ENCODE assay signal across 12 cellular contexts in genomic region chr18:75358928-75359327, GRCh38.
"Had no signal": no experiment of that assay in that cellular context is flagged by ENCODE, and none has a peak within 500 bp of the region (broad histone marks: within the 10 kb centered on the region; RNA-seq: fewer than 3 reads in every experiment).

No MANE protein-coding gene starts in this region.

- H3K36me3 Mint-ChIP-seq: natural killer cell had no signal

- ATAC-seq: natural killer cell; stimulated activated naive CD8-positive, alpha-beta T cell treated with anti-CD3 and anti-CD28 coated beads, Interleukin-15, amount 100 ng/mL, for 72 hours had no signal

- DNase-seq: activated CD4-positive, alpha-beta T cell treated with anti-CD3 and anti-CD28 coated beads, Interleukin-2, amount 50 U/mL, for 1 hour; activated CD8-positive, alpha-beta memory T cell treated with anti-CD3 and anti-CD28 coated beads for 24 hours; activated naive CD4-positive, alpha-beta T cell treated with Interleukin-2 at 50 U/mL for 16 hours; colonic mucosa; foreskin fibroblast; kidney glomerular epithelial cell; mesendoderm; natural killer cell; stimulated activated CD4-positive, alpha-beta T cell treated with anti-CD3 and anti-CD28 coated beads, Interleukin-1b, Interleukin-23, amount 100 ng/mL, for 48 hours; stimulated activated naive CD8-positive, alpha-beta T cell treated with anti-CD3 and anti-CD28 coated beads, Interleukin-15, amount 100 ng/mL, for 72 hours; upper lobe of left lung had no signal

- H3K27ac Mint-ChIP-seq: natural killer cell had no signal

- H3K4me3 Mint-ChIP-seq: natural killer cell; stimulated activated naive CD8-positive, alpha-beta T cell treated with anti-CD3 and anti-CD28 coated beads, Interleukin-15, amount 100 ng/mL, for 72 hours; T-helper 1 cell treated with Interleukin-12 subunit alpha and Interleukin-12 subunit beta and Interleukin-4 antibody, amounts not matched to agents 30 μg/mL and 1 μg/mL, for 36 hours had no signal

- H3K4me1 Mint-ChIP-seq: natural killer cell; stimulated activated naive CD8-positive, alpha-beta T cell treated with anti-CD3 and anti-CD28 coated beads, Interleukin-15, amount 100 ng/mL, for 72 hours had no signal
